In genomic region chr1:244046907-244047738, GRCh38 we compare ENCODE assay signal across 8 cellular contexts. TPM values are rescaled to one million over a fixed set of nuclear protein-coding genes. Genes with fewer than 3 reads are reported as not detected.
DNase-seq lines count a peak whose midpoint lies in the region; ATAC-seq and TF ChIP-seq lines count a peak whose summit lies in the region.

No MANE protein-coding gene starts in this region.

- TF ChIP-seq CTCF in NB4 (IDR thresholded peaks at IDR 0.05; ENCODE audit: low read depth, low read length): no peak
- no peak for TF ChIP-seq CTCF in astrocyte of the spinal cord (IDR thresholded peaks at IDR 0.05; ENCODE audit: low read depth, low read length)
- TF ChIP-seq CTCF in suprapubic skin (IDR thresholded peaks at IDR 0.05): no peak

- in situ Hi-C loops in astrocyte of the spinal cord (cut with HindIII; ENCODE audit: low sequenced_read_pairs): no loop called here

- no peaks in the 10 kb centered on the region for H3K9me3 ChIP-seq in suprapubic skin

- peaks cover 35% of the 10 kb centered on the region for H3K4me1 ChIP-seq in suprapubic skin

- WGBS in suprapubic skin: 8% methylated on average over 14 of the region's 14 CpGs

- H3K4me3 ChIP-seq in NB4 (ENCODE audit: low read depth, low read length) (peak overlapping the region; percentile 85), astrocyte of the spinal cord (ENCODE audit: low read depth, low read length) (peak overlapping the region; percentile 84), suprapubic skin (peak overlapping the region; percentile 86)

- H3K36me3 ChIP-seq in suprapubic skin: no peaks in the 10 kb centered on the region

- TF ChIP-seq POLR2A in NB4 (IDR thresholded peaks at IDR 0.05; ENCODE audit: extremely low read depth, insufficient read length): no peak
- TF ChIP-seq POLR2A in suprapubic skin (IDR thresholded peaks at IDR 0.05): no peak

- H3K27ac ChIP-seq in suprapubic skin: peak overlapping the region; percentile 97

- DNase-seq in ELR (ENCODE audit: low read depth): peak; percentile 52
- DNase-seq in NB4 (ENCODE audit: low read depth): no peak
- DNase-seq in astrocyte of the spinal cord (ENCODE audit: low read depth, low spot score): peak; percentile 55
- peak; percentile 55 for DNase-seq in left kidney (ENCODE audit: low read depth, low spot score)
- DNase-seq in suprapubic skin (ENCODE audit: low spot score in 2 of 2): no peak
- no peak for DNase-seq in left colon
- no peak for DNase-seq in cortex of kidney (lab: John Stamatoyannopoulos, UW)
- DNase-seq in NCI-H524 treated with DMSO at 0.1 percent for 48 hours (lab: John Stamatoyannopoulos, UW): no peak

- no peak for TF ChIP-seq EP300 in suprapubic skin (IDR thresholded peaks at IDR 0.05)

- intact Hi-C loops in left colon (cut with DNase I, micrococcal nuclease): no loop called here

- H3K27me3 ChIP-seq in suprapubic skin: no peaks in the 10 kb centered on the region

- no peak for ATAC-seq in left colon

RNA-seq across cellular contexts. Expression of gene ZBTB18, which starts 4.0 kb away (rescaled TPM):
- 10 to 100 TPM in 3 of 4 donors, 1 to 10 TPM in 1; 6.7 to 14.7 (median 11.8) TPM for total RNA-seq in suprapubic skin
- 10 to 100 TPM; 19.6 to 19.9 TPM for total RNA-seq in left colon

Comparison
In these comparisons a context has a peak if more than half of its experiments do, and no peak if none do; other contexts are left out.
1. DNase-seq: peak in ELR (single experiment), astrocyte of the spinal cord (single experiment) and left kidney (single experiment); none in NB4 (single experiment), suprapubic skin (0 of 2), left colon (0 of 2), cortex of kidney (single experiment) and NCI-H524 treated with DMSO at 0.1 percent for 48 hours (single experiment).
2. Peak in every context shown above with its lines, with median percentiles within 50 percentile points of each other: H3K4me3 ChIP-seq.